In genomic region chr12:113242018-113242418, GRCh38 we compare ENCODE assay signal across 11 cellular contexts. TPM values are rescaled to one million over a fixed set of nuclear protein-coding genes. Genes with fewer than 3 reads are reported as not detected.
DNase-seq lines count a peak whose midpoint lies in the region; ATAC-seq, FAIRE-seq and TF ChIP-seq lines count a peak whose summit lies in the region.
"Had no signal": no experiment of that assay in that cellular context is flagged by ENCODE, and none has a peak within 500 bp of the region (broad histone marks: within the 10 kb centered on the region; RNA-seq: fewer than 3 reads in every experiment).

No MANE protein-coding gene starts in this region.

- H3K79me2 ChIP-seq in HepG2 (ENCODE audit: insufficient read depth, low read length) = no peaks in the 10 kb centered on the region

- H4K20me1 ChIP-seq in HepG2 (ENCODE audit: insufficient read depth, low read length) = no peaks in the 10 kb centered on the region

- no peak for ATAC-seq in HepG2
- ATAC-seq: CD8-positive, alpha-beta T cell had no signal

- TF ChIP-seq EP300 in HepG2 (IDR thresholded peaks at IDR 0.05; ENCODE audit: low read depth in 2 of 2, low read length in 2 of 2) (no peak), HepG2 (CRISPR knock-in tag; IDR thresholded peaks at IDR 0.05; ENCODE audit: borderline replicate concordance) (no peak)

- H3K36me3 Mint-ChIP-seq in activated naive CD8-positive, alpha-beta T cell treated with anti-CD3 and anti-CD28 coated beads for 36 hours = peaks cover 10% of the 10 kb centered on the region

- no peaks in the 10 kb centered on the region for H3K9me3 ChIP-seq in HepG2 (ENCODE audit: low read length)

- H3K36me3 ChIP-seq in HepG2 (replicated peaks in 1 of 2; ENCODE audit: control insufficient read depth in 1 of 2, insufficient read depth in 2 of 2, low read length in 2 of 2) = peaks cover 0 to 2% of the 10 kb centered on the region in 2 experiments; a peak in 2 of 5 replicates
- H3K36me3 ChIP-seq in urinary bladder (ENCODE audit: insufficient read depth) = no peaks in the 10 kb centered on the region

- H3K9me3 Mint-ChIP-seq in activated naive CD8-positive, alpha-beta T cell treated with anti-CD3 and anti-CD28 coated beads for 36 hours = no peaks in the 10 kb centered on the region
- H3K9me3 Mint-ChIP-seq: CD8-positive, alpha-beta T cell had no signal

- CTCF ChIA-PET in HepG2 (lab: Yijun Ruan, JAX; ENCODE audit: low intra/inter-chr PET ratio, low total read pairs) = no interaction called here

- H3K4me3 Mint-ChIP-seq in activated naive CD8-positive, alpha-beta T cell treated with anti-CD3 and anti-CD28 coated beads for 36 hours = no peak overlapping the region
- H3K4me3 Mint-ChIP-seq: CD8-positive, alpha-beta T cell had no signal

- no peak overlapping the region for H3K9ac ChIP-seq in HepG2 (ENCODE audit: insufficient read depth, low read depth, low read length)

- no peaks in the 10 kb centered on the region for H3K27me3 Mint-ChIP-seq in activated naive CD8-positive, alpha-beta T cell treated with anti-CD3 and anti-CD28 coated beads for 36 hours

- H3K4me3 ChIP-seq in HepG2 (replicated peaks in 1 of 3; ENCODE audit: insufficient read depth in 1 of 3, low read depth in 2 of 3, low read length in 3 of 3) (no peak overlapping the region), urinary bladder (ENCODE audit: low read depth, low read length) (no peak overlapping the region)

- DNase-seq in NCI-H82 (lab: John Stamatoyannopoulos, UW) (peak; percentile 56), NCI-H82 treated with DMSO at 0.1 percent for 48 hours (lab: John Stamatoyannopoulos, UW; ENCODE audit: unreplicated experiment) (no peak), amniotic stem cell (lab: John Stamatoyannopoulos, UW) (peak; percentile 67), HepG2 (ENCODE audit: low spot score) (no peak), RKO (ENCODE audit: low spot score) (no peak), NCI-H128 (lab: John Stamatoyannopoulos, UW; ENCODE audit: unreplicated experiment) (no peak)
- no peak for DNase-seq in activated naive CD8-positive, alpha-beta T cell treated with anti-CD3 and anti-CD28 coated beads for 36 hours
- DNase-seq: activated T-cell treated with anti-CD3 and anti-CD28 coated beads, Interleukin-2, amount 50 U/mL, for 48 hours; CD8-positive, alpha-beta T cell; NCI-H1436 treated with DMSO at 0.1 percent for 48 hours had no signal

- no peak overlapping the region for H2AFZ ChIP-seq in HepG2 (ENCODE audit: low read length)

- H3K27ac ChIP-seq in HepG2 (ENCODE audit: extremely low read length, insufficient read depth, low read length) (peak overlapping the region; percentile 15), urinary bladder (ENCODE audit: low read depth) (peak overlapping the region; percentile 84)

- POLR2A ChIA-PET in HepG2 (lab: Yijun Ruan, JAX) = interaction anchor here (0.7 to 2.8 kb wide), 3 partner anchors 11 to 19 kb away, joined by 3 to 8 read pairs (median 7); no protein-coding TSS in a partner anchor

- intact Hi-C loops in HepG2 (cut with micrococcal nuclease; ENCODE audit: unreplicated experiment) = no loop called here

- no peak for TF ChIP-seq POLR2A in HepG2 (IDR thresholded peaks at IDR 0.05; ENCODE audit: insufficient read depth in 1 of 2, low read depth in 2 of 2, low read length in 2 of 2)

- no peak for FAIRE-seq in HepG2 (lab: Jason Lieb, UNC)

- no TSS peak for BruUV-seq in HepG2 (replicated peaks; lab: Mats Ljungman, UMichigan)

- H3K27me3 ChIP-seq in HepG2 (ENCODE audit: control insufficient read depth in 1 of 2, insufficient read depth in 2 of 2, low read length in 2 of 2) = no peaks in the 10 kb centered on the region

- TF ChIP-seq CTCF in HepG2 (CRISPR knock-in tag; IDR thresholded peaks at IDR 0.05) = no peak

- H3K4me1 ChIP-seq in HepG2 (ENCODE audit: insufficient read depth, low read length) (peaks cover 50% of the 10 kb centered on the region), urinary bladder (ENCODE audit: insufficient read depth) (no peaks in the 10 kb centered on the region)

- peaks cover 11% of the 10 kb centered on the region for H3K4me1 Mint-ChIP-seq in activated naive CD8-positive, alpha-beta T cell treated with anti-CD3 and anti-CD28 coated beads for 36 hours

- in situ Hi-C loops in HepG2 (cut with HindIII; ENCODE audit: extremely low pct_ligation_motif_present, low pct_unique_long_range_greater_than_20kb) = no loop called here

- 0 out of 2 replicates have a peak overlapping the region, but pooled peaks have one; percentile 8 for H3K4me2 ChIP-seq in HepG2 (ENCODE audit: low read depth, low read length)

- 81% methylated on average over 8 of the region's 11 CpGs for WGBS in HepG2 (ENCODE audit: low lambda C conversion rate)
- WGBS in urinary bladder = 82% methylated on average over 11 of the region's 11 CpGs

- TF ChIP-seq RAD21 in HepG2 (CRISPR knock-in tag; IDR thresholded peaks at IDR 0.05) = no peak

- no peak overlapping the region for H3K27ac Mint-ChIP-seq in activated naive CD8-positive, alpha-beta T cell treated with anti-CD3 and anti-CD28 coated beads for 36 hours
- H3K27ac Mint-ChIP-seq: CD8-positive, alpha-beta T cell had no signal

RNA-seq across cellular contexts. Expression of gene TPCN1, which starts 20.8 kb away (rescaled TPM):
- 3.8 and 8.0 TPM in 2 replicates for total RNA-seq in HepG2 (2016; rRNA removed; fragmentation: Illumina TruSeq; extraction: Trizol)
- total RNA-seq in HepG2 (2016; cell fraction: cytosol; rRNA removed; fragmentation: Illumina TruSeq; extraction: Trizol; ENCODE audit: low read depth) = 4.4 and 4.6 TPM in 2 replicates
- 3.0 and 10.0 TPM in 2 replicates for total RNA-seq in HepG2 (2016; cell fraction: insoluble cytoplasmic fraction; rRNA removed; fragmentation: Illumina TruSeq; extraction: Trizol)
- 4.2 and 4.5 TPM in 2 replicates for total RNA-seq in HepG2 (2016; cell fraction: membrane; rRNA removed; fragmentation: Illumina TruSeq; extraction: Trizol)
- 12.3 and 15.7 TPM in 2 replicates for total RNA-seq in HepG2 (2016; cell fraction: nucleus; rRNA removed; fragmentation: Illumina TruSeq; extraction: Trizol)
- polyA plus RNA-seq in HepG2 (2011; rRNA removed) = 26.8 and 33.5 TPM in 2 replicates
- polyA plus RNA-seq in HepG2 (2011; cell fraction: cytosol; rRNA removed) = 10.3 and 10.4 TPM in 2 replicates
- polyA plus RNA-seq in HepG2 (2011; cell fraction: nucleus; rRNA removed) = 183 and 201 TPM in 2 replicates
- polyA plus RNA-seq in HepG2 (2012) = 18.0 and 21.8 TPM in 2 replicates
- polyA plus RNA-seq in HepG2 (2016; cell fraction: cytosol; fragmentation: Illumina TruSeq; extraction: Trizol; ENCODE audit: low read depth) = 0.84 and 1.4 TPM in 2 replicates
- polyA plus RNA-seq in HepG2 (2016; cell fraction: insoluble cytoplasmic fraction; fragmentation: Illumina TruSeq; extraction: Trizol; ENCODE audit: low read depth) = 3.5 and 4.1 TPM in 2 replicates
- 2.5 and 2.8 TPM in 2 replicates for polyA plus RNA-seq in HepG2 (2016; cell fraction: membrane; fragmentation: Illumina TruSeq; extraction: Trizol; ENCODE audit: low read depth)
- 42.1 and 42.8 TPM in 2 replicates for polyA plus RNA-seq in HepG2 (2016; cell fraction: nucleus; fragmentation: Illumina TruSeq; extraction: Trizol; ENCODE audit: insufficient read depth, low read depth)
- 40.0 and 48.9 TPM in 2 replicates for polyA minus RNA-seq in HepG2 (2011; rRNA and poly(A)+ RNA removed; ENCODE audit: low replicate concordance)
- polyA minus RNA-seq in HepG2 (2011; cell fraction: cytosol; rRNA and poly(A)+ RNA removed) = 7.3 and 9.8 TPM in 2 replicates
- polyA minus RNA-seq in HepG2 (2011; cell fraction: nucleus; rRNA and poly(A)+ RNA removed) = 45.8 and 47.1 TPM in 2 replicates
- total RNA-seq in urinary bladder = 19.3 TPM
- 39.3 TPM for polyA plus RNA-seq in urinary bladder
- 10 to 100 TPM; 20.5 to 25.0 TPM for total RNA-seq in activated naive CD8-positive, alpha-beta T cell treated with anti-CD3 and anti-CD28 coated beads for 36 hours

RNA-seq across cellular contexts. Expression of gene RITA1, which starts 56.5 kb away (rescaled TPM):
- total RNA-seq in HepG2 (2016; rRNA removed; fragmentation: Illumina TruSeq; extraction: Trizol) = 28.1 and 28.9 TPM in 2 replicates
- total RNA-seq in HepG2 (2016; cell fraction: cytosol; rRNA removed; fragmentation: Illumina TruSeq; extraction: Trizol; ENCODE audit: low read depth) = 34.7 and 44.4 TPM in 2 replicates
- total RNA-seq in HepG2 (2016; cell fraction: insoluble cytoplasmic fraction; rRNA removed; fragmentation: Illumina TruSeq; extraction: Trizol) = 25.7 and 31.1 TPM in 2 replicates
- total RNA-seq in HepG2 (2016; cell fraction: membrane; rRNA removed; fragmentation: Illumina TruSeq; extraction: Trizol) = 58.4 and 67.9 TPM in 2 replicates
- total RNA-seq in HepG2 (2016; cell fraction: nucleus; rRNA removed; fragmentation: Illumina TruSeq; extraction: Trizol) = 16.2 and 17.8 TPM in 2 replicates
- 12.4 and 14.3 TPM in 2 replicates for polyA plus RNA-seq in HepG2 (2011; rRNA removed)
- polyA plus RNA-seq in HepG2 (2011; cell fraction: cytosol; rRNA removed) = 13.8 and 16.3 TPM in 2 replicates
- 8.9 and 10.1 TPM in 2 replicates for polyA plus RNA-seq in HepG2 (2011; cell fraction: nucleus; rRNA removed)
- 8.6 and 10.6 TPM in 2 replicates for polyA plus RNA-seq in HepG2 (2012)
- 48.9 and 64.2 TPM in 2 replicates for polyA plus RNA-seq in HepG2 (2016; cell fraction: cytosol; fragmentation: Illumina TruSeq; extraction: Trizol; ENCODE audit: low read depth)
- polyA plus RNA-seq in HepG2 (2016; cell fraction: insoluble cytoplasmic fraction; fragmentation: Illumina TruSeq; extraction: Trizol; ENCODE audit: low read depth) = 35.7 and 37.7 TPM in 2 replicates
- 64.3 and 73.8 TPM in 2 replicates for polyA plus RNA-seq in HepG2 (2016; cell fraction: membrane; fragmentation: Illumina TruSeq; extraction: Trizol; ENCODE audit: low read depth)
- 21.0 and 24.3 TPM in 2 replicates for polyA plus RNA-seq in HepG2 (2016; cell fraction: nucleus; fragmentation: Illumina TruSeq; extraction: Trizol; ENCODE audit: insufficient read depth, low read depth)
- polyA minus RNA-seq in HepG2 (2011; rRNA and poly(A)+ RNA removed; ENCODE audit: low replicate concordance) = 12.2 and 25.5 TPM in 2 replicates
- polyA minus RNA-seq in HepG2 (2011; cell fraction: cytosol; rRNA and poly(A)+ RNA removed) = 6.2 and 7.6 TPM in 2 replicates
- polyA minus RNA-seq in HepG2 (2011; cell fraction: nucleus; rRNA and poly(A)+ RNA removed) = 11.1 and 14.5 TPM in 2 replicates
- 5.8 TPM for total RNA-seq in urinary bladder
- polyA plus RNA-seq in urinary bladder = 13.8 TPM
- total RNA-seq in activated naive CD8-positive, alpha-beta T cell treated with anti-CD3 and anti-CD28 coated beads for 36 hours = 10 to 100 TPM; 28.9 to 31.1 TPM

RNA-seq across cellular contexts. Expression of gene DDX54, which starts 56.7 kb away (rescaled TPM):
- 45.1 and 59.7 TPM in 2 replicates for total RNA-seq in HepG2 (2016; rRNA removed; fragmentation: Illumina TruSeq; extraction: Trizol)
- 5.0 and 6.8 TPM in 2 replicates for total RNA-seq in HepG2 (2016; cell fraction: cytosol; rRNA removed; fragmentation: Illumina TruSeq; extraction: Trizol; ENCODE audit: low read depth)
- total RNA-seq in HepG2 (2016; cell fraction: insoluble cytoplasmic fraction; rRNA removed; fragmentation: Illumina TruSeq; extraction: Trizol) = 44.2 and 60.5 TPM in 2 replicates
- total RNA-seq in HepG2 (2016; cell fraction: membrane; rRNA removed; fragmentation: Illumina TruSeq; extraction: Trizol) = 15.7 and 17.4 TPM in 2 replicates
- total RNA-seq in HepG2 (2016; cell fraction: nucleus; rRNA removed; fragmentation: Illumina TruSeq; extraction: Trizol) = 30.5 and 38.6 TPM in 2 replicates
- polyA plus RNA-seq in HepG2 (2011; rRNA removed) = 51.3 and 61.1 TPM in 2 replicates
- polyA plus RNA-seq in HepG2 (2011; cell fraction: cytosol; rRNA removed) = 33.9 and 54.0 TPM in 2 replicates
- 56.0 and 66.1 TPM in 2 replicates for polyA plus RNA-seq in HepG2 (2011; cell fraction: nucleus; rRNA removed)
- 29.2 and 33.1 TPM in 2 replicates for polyA plus RNA-seq in HepG2 (2012)
- polyA plus RNA-seq in HepG2 (2016; cell fraction: cytosol; fragmentation: Illumina TruSeq; extraction: Trizol; ENCODE audit: low read depth) = 4.2 and 4.5 TPM in 2 replicates
- polyA plus RNA-seq in HepG2 (2016; cell fraction: insoluble cytoplasmic fraction; fragmentation: Illumina TruSeq; extraction: Trizol; ENCODE audit: low read depth) = 61.6 and 69.4 TPM in 2 replicates
- polyA plus RNA-seq in HepG2 (2016; cell fraction: membrane; fragmentation: Illumina TruSeq; extraction: Trizol; ENCODE audit: low read depth) = 8.9 and 13.8 TPM in 2 replicates
- polyA plus RNA-seq in HepG2 (2016; cell fraction: nucleus; fragmentation: Illumina TruSeq; extraction: Trizol; ENCODE audit: insufficient read depth, low read depth) = 93.7 and 96.2 TPM in 2 replicates
- 67.7 and 93.0 TPM in 2 replicates for polyA minus RNA-seq in HepG2 (2011; rRNA and poly(A)+ RNA removed; ENCODE audit: low replicate concordance)
- 23.5 and 27.4 TPM in 2 replicates for polyA minus RNA-seq in HepG2 (2011; cell fraction: cytosol; rRNA and poly(A)+ RNA removed)
- 26.4 and 35.3 TPM in 2 replicates for polyA minus RNA-seq in HepG2 (2011; cell fraction: nucleus; rRNA and poly(A)+ RNA removed)
- 10.3 TPM for total RNA-seq in urinary bladder
- polyA plus RNA-seq in urinary bladder = 54.4 TPM
- 100 to 1,000 TPM; 136 to 145 TPM for total RNA-seq in activated naive CD8-positive, alpha-beta T cell treated with anti-CD3 and anti-CD28 coated beads for 36 hours

Comparison
In these comparisons a context has a peak if more than half of its experiments do, and no peak if none do; other contexts are left out.
1. DNase-seq: peak in NCI-H82 (single experiment) and amniotic stem cell (single experiment); none in NCI-H82 treated with DMSO at 0.1 percent for 48 hours (single experiment), HepG2 (single experiment), RKO (single experiment), NCI-H128 (single experiment) and activated naive CD8-positive, alpha-beta T cell treated with anti-CD3 and anti-CD28 coated beads for 36 hours (single experiment).